8 cellular contexts compared by ENCODE assay signal in genomic region chr10:35194906-35195305, GRCh38.
DNase-seq lines count a peak whose midpoint lies in the region; ATAC-seq and TF ChIP-seq lines count a peak whose summit lies in the region.

No MANE protein-coding gene starts in this region.

- TF ChIP-seq EP300 in tibial nerve (IDR thresholded peaks at IDR 0.05): no peak

- H3K4me3 ChIP-seq in astrocyte of the spinal cord (ENCODE audit: low read depth, low read length) (peak overlapping the region; percentile 49), tibial nerve (peak overlapping the region; percentile 36 to 58 (median 47))

- no peak for TF ChIP-seq POLR2A in tibial nerve (IDR thresholded peaks at IDR 0.05)

- in situ Hi-C loops in astrocyte of the spinal cord (cut with HindIII; ENCODE audit: low sequenced_read_pairs): no loop called here

- TF ChIP-seq CTCF in astrocyte of the spinal cord (IDR thresholded peaks at IDR 0.05; ENCODE audit: low read depth, low read length): no peak
- TF ChIP-seq CTCF in tibial nerve (IDR thresholded peaks at IDR 0.05): no peak

- 57 to 71% methylated on average over 1 of the region's 1 CpG for WGBS in tibial nerve, 2 donors

- no peak for ATAC-seq in GM21723 (IDR thresholded peaks at IDR 0.05; ENCODE audit: unreplicated experiment)
- ATAC-seq in GM21526 (IDR thresholded peaks at IDR 0.05; ENCODE audit: low FRiP score, unreplicated experiment): no peak
- ATAC-seq in GM21360 (IDR thresholded peaks at IDR 0.05; ENCODE audit: unreplicated experiment): no peak

- DNase-seq in ELR (ENCODE audit: low read depth): peak; percentile 37
- peak; percentile 7 for DNase-seq in NCI-H774 (lab: John Stamatoyannopoulos, UW)
- DNase-seq in astrocyte of the spinal cord (ENCODE audit: low read depth, low spot score): peak; percentile 71
- peak; percentile 30 for DNase-seq in medulla oblongata (ENCODE audit: extremely low spot score)
- no peak for DNase-seq in tibial nerve (ENCODE audit: low spot score in 2 of 2)

- H3K36me3 ChIP-seq in tibial nerve: peaks cover 0 to 3% (median 0%) of the 10 kb centered on the region in 3 donors

- no peaks in the 10 kb centered on the region for H3K27me3 ChIP-seq in tibial nerve

- no peaks in the 10 kb centered on the region for H3K9me3 ChIP-seq in tibial nerve

- H3K4me1 ChIP-seq in tibial nerve: peaks cover 0 to 12% (median 3%) of the 10 kb centered on the region in 4 donors

- H3K27ac ChIP-seq in tibial nerve: peak overlapping the region; percentile 90 to 97 (median 94)

Comparison
In these comparisons a context has a peak if more than half of its experiments do, and no peak if none do; other contexts are left out.
1. DNase-seq: peak in ELR (single experiment), NCI-H774 (single experiment), astrocyte of the spinal cord (single experiment) and medulla oblongata (single experiment); none in tibial nerve (0 of 2).